In genomic region chr7:151110941-151111645, GRCh38 we compare ENCODE assay signal across 8 cellular contexts. TPM values are rescaled to one million over a fixed set of nuclear protein-coding genes. Genes with fewer than 3 reads are reported as not detected.
DNase-seq lines count a peak whose midpoint lies in the region; ATAC-seq and TF ChIP-seq lines count a peak whose summit lies in the region.

No MANE protein-coding gene starts in this region.

- ATAC-seq in HG02759 (IDR thresholded peaks at IDR 0.05; ENCODE audit: unreplicated experiment) (peak; percentile 81), memory B cell (ENCODE audit: low read depth) (peak; percentile 87)

- intact Hi-C loops in dorsolateral prefrontal cortex (cut with DNase I): loop anchor here in 1 of 2 donors (2.0 to 10.0 kb wide), 3 partner anchors 22 to 216 kb away; partner anchors contain the start of gene ABCB8

- DNase-seq in NK-92 treated with Interleukin-12 subunit alpha and Interleukin-12 subunit beta, amount 100 ng/mL, for 24 hours (lab: John Stamatoyannopoulos, UW): peak; percentile 44
- DNase-seq in NK-92 (lab: John Stamatoyannopoulos, UW; ENCODE audit: unreplicated experiment) (no peak), NCI-H2171 treated with DMSO at 0.1 percent for 48 hours (lab: John Stamatoyannopoulos, UW) (peak; percentile 34), dorsolateral prefrontal cortex (peak; percentile 65 to 86 (median 77)), memory B cell (ENCODE audit: low spot score in 2 of 2) (peak; percentile 72 to 85)
- peak; percentile 70 to 72 for DNase-seq in activated CD4-positive, alpha-beta T cell treated with anti-CD3 and anti-CD28 coated beads, Interleukin-2, amount 50 U/mL, for 4 hours
- DNase-seq in stimulated activated CD8-positive, alpha-beta memory T cell treated with anti-CD3 and anti-CD28 coated beads, Interleukin-2, amount 100 ng/mL, for 1 hour (ENCODE audit: low read depth in 2 of 2): peak; percentile 32 to 54

- peaks cover 10% of the 10 kb centered on the region for H3K4me1 Mint-ChIP-seq in memory B cell

- no peaks in the 10 kb centered on the region for H3K27me3 ChIP-seq in dorsolateral prefrontal cortex

- H3K36me3 Mint-ChIP-seq in memory B cell: no peaks in the 10 kb centered on the region

- peak overlapping the region in 5 of 59 donors; percentile 7 to 29 (median 10) for H3K4me3 ChIP-seq in dorsolateral prefrontal cortex

- H3K27ac ChIP-seq in dorsolateral prefrontal cortex: peak overlapping the region in 7 of 59 donors; percentile 2 to 44 (median 16)

- H3K4me3 Mint-ChIP-seq in memory B cell: no peak overlapping the region

- H3K9me3 Mint-ChIP-seq in memory B cell: no peaks in the 10 kb centered on the region

- H3K27ac Mint-ChIP-seq in memory B cell: no peak overlapping the region

- peak; percentile 63 to 96 (median 91) for TF ChIP-seq CTCF in dorsolateral prefrontal cortex (IDR thresholded peaks at IDR 0.05 in 54 of 56, conservative IDR thresholded peaks at IDR 0.05 in 2 of 56; ENCODE audit: low read depth in 1 of 56, partially characterized antibody in 56 of 56)

- no peaks in the 10 kb centered on the region for H3K27me3 Mint-ChIP-seq in memory B cell

RNA-seq across cellular contexts. Expression of gene AGAP3, which starts 24.8 kb away (rescaled TPM):
- 100 to 1,000 TPM; 309 to 533 (median 426) TPM for total RNA-seq in dorsolateral prefrontal cortex

RNA-seq across cellular contexts. Expression of gene TMUB1, which starts 27.8 kb away (rescaled TPM):
- 10 to 100 TPM; 17.3 to 45.4 (median 25.2) TPM for total RNA-seq in dorsolateral prefrontal cortex

RNA-seq across cellular contexts. Expression of gene FASTK, which starts 30.5 kb away (rescaled TPM):
- 100 to 1,000 TPM in 1 of 120 experiments, 10 to 100 TPM in 119; 53.2 to 105 (median 70.3) TPM for total RNA-seq in dorsolateral prefrontal cortex

RNA-seq across cellular contexts. Expression of gene SLC4A2, which starts 51.7 kb away (rescaled TPM):
- 100 to 1,000 TPM in 1 of 120 experiments, 10 to 100 TPM in 119; 15.3 to 100 (median 42.1) TPM for total RNA-seq in dorsolateral prefrontal cortex

RNA-seq across cellular contexts. Expression of gene CDK5, which starts 53.4 kb away (rescaled TPM):
- total RNA-seq in dorsolateral prefrontal cortex: 10 to 100 TPM; 24.9 to 86.2 (median 58.7) TPM
